In the genomic region with DNA sequence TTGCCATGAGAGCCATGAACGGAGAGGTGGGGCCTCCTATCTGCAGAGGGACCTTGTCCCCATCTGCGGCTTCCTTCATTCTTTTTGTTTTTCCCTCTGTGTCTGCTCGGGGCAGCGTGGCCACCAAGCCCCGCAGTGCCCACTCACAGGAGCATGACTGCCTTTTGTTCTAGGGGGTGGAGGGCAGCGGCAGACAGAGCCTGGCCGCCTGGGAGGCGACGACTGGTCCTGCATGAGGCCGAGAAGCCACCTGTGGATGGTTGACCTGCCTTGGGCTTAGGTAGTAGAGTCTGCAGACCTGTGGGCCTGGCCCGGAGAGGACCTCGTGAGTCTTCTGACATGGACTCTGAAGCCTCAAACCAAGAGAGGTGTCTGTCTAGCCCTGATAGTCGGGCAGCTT, we compare ENCODE assay signal across 1 cellular context.
TF ChIP-seq lines count a peak whose summit lies in the region.

No MANE protein-coding gene starts in this region.

TF ChIP-seq in GM12878, 131 proteins besides CTCF, POLR2A, EP300 and RAD21:
- TF ChIP-seq NR2C2 (IDR thresholded peaks at IDR 0.05; ENCODE audit: borderline replicate concordance, control insufficient read depth, insufficient read length, low read depth) (no peak), JUND (IDR thresholded peaks at IDR 0.05; ENCODE audit: low read depth, low read length) (no peak), YBX1 (IDR thresholded peaks at IDR 0.05) (no peak), GATAD2B (conservative IDR thresholded peaks at IDR 0.05; ENCODE audit: low read depth) (no peak), NFYA (IDR thresholded peaks at IDR 0.05; ENCODE audit: borderline replicate concordance, low read depth, low read length) (no peak), CHD4 (IDR thresholded peaks at IDR 0.05) (no peak), SREBF2 (IDR thresholded peaks at IDR 0.05; ENCODE audit: low read length) (no peak), PML (IDR thresholded peaks at IDR 0.05; ENCODE audit: low read length) (no peak), EGR1 (IDR thresholded peaks at IDR 0.05; ENCODE audit: borderline replicate concordance in 1 of 2, low read depth in 2 of 2, low read length in 2 of 2) (no peak), BMI1 (IDR thresholded peaks at IDR 0.05; ENCODE audit: borderline replicate concordance) (no peak), MTA2 (IDR thresholded peaks at IDR 0.05; ENCODE audit: low read depth) (no peak), MEF2A (IDR thresholded peaks at IDR 0.05; ENCODE audit: insufficient read depth, low read depth, low read length) (no peak), SUPT20H (IDR thresholded peaks at IDR 0.05; ENCODE audit: borderline replicate concordance, control insufficient read depth, low read depth, low read length) (no peak), SUZ12 (IDR thresholded peaks at IDR 0.05; ENCODE audit: unreplicated experiment) (no peak)
- TF ChIP-seq, protein P1, sequence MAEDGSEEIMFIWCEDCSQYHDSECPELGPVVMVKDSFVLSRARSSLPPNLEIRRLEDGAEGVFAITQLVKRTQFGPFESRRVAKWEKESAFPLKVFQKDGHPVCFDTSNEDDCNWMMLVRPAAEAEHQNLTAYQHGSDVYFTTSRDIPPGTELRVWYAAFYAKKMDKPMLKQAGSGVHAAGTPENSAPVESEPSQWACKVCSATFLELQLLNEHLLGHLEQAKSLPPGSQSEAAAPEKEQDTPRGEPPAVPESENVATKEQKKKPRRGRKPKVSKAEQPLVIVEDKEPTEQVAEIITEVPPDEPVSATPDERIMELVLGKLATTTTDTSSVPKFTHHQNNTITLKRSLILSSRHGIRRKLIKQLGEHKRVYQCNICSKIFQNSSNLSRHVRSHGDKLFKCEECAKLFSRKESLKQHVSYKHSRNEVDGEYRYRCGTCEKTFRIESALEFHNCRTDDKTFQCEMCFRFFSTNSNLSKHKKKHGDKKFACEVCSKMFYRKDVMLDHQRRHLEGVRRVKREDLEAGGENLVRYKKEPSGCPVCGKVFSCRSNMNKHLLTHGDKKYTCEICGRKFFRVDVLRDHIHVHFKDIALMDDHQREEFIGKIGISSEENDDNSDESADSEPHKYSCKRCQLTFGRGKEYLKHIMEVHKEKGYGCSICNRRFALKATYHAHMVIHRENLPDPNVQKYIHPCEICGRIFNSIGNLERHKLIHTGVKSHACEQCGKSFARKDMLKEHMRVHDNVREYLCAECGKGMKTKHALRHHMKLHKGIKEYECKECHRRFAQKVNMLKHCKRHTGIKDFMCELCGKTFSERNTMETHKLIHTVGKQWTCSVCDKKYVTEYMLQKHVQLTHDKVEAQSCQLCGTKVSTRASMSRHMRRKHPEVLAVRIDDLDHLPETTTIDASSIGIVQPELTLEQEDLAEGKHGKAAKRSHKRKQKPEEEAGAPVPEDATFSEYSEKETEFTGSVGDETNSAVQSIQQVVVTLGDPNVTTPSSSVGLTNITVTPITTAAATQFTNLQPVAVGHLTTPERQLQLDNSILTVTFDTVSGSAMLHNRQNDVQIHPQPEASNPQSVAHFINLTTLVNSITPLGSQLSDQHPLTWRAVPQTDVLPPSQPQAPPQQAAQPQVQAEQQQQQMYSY (CRISPR knock-in tag; IDR thresholded peaks at IDR 0.05), result no peak
- TF ChIP-seq, protein P2, sequence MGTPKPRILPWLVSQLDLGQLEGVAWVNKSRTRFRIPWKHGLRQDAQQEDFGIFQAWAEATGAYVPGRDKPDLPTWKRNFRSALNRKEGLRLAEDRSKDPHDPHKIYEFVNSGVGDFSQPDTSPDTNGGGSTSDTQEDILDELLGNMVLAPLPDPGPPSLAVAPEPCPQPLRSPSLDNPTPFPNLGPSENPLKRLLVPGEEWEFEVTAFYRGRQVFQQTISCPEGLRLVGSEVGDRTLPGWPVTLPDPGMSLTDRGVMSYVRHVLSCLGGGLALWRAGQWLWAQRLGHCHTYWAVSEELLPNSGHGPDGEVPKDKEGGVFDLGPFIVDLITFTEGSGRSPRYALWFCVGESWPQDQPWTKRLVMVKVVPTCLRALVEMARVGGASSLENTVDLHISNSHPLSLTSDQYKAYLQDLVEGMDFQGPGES (IDR thresholded peaks at IDR 0.05), result no peak
- TF ChIP-seq, protein P3, sequence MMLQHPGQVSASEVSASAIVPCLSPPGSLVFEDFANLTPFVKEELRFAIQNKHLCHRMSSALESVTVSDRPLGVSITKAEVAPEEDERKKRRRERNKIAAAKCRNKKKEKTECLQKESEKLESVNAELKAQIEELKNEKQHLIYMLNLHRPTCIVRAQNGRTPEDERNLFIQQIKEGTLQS (IDR thresholded peaks at IDR 0.05; ENCODE audit: borderline replicate concordance, extremely low read depth, low read depth, low read length), result no peak
- TF ChIP-seq, protein P4, sequence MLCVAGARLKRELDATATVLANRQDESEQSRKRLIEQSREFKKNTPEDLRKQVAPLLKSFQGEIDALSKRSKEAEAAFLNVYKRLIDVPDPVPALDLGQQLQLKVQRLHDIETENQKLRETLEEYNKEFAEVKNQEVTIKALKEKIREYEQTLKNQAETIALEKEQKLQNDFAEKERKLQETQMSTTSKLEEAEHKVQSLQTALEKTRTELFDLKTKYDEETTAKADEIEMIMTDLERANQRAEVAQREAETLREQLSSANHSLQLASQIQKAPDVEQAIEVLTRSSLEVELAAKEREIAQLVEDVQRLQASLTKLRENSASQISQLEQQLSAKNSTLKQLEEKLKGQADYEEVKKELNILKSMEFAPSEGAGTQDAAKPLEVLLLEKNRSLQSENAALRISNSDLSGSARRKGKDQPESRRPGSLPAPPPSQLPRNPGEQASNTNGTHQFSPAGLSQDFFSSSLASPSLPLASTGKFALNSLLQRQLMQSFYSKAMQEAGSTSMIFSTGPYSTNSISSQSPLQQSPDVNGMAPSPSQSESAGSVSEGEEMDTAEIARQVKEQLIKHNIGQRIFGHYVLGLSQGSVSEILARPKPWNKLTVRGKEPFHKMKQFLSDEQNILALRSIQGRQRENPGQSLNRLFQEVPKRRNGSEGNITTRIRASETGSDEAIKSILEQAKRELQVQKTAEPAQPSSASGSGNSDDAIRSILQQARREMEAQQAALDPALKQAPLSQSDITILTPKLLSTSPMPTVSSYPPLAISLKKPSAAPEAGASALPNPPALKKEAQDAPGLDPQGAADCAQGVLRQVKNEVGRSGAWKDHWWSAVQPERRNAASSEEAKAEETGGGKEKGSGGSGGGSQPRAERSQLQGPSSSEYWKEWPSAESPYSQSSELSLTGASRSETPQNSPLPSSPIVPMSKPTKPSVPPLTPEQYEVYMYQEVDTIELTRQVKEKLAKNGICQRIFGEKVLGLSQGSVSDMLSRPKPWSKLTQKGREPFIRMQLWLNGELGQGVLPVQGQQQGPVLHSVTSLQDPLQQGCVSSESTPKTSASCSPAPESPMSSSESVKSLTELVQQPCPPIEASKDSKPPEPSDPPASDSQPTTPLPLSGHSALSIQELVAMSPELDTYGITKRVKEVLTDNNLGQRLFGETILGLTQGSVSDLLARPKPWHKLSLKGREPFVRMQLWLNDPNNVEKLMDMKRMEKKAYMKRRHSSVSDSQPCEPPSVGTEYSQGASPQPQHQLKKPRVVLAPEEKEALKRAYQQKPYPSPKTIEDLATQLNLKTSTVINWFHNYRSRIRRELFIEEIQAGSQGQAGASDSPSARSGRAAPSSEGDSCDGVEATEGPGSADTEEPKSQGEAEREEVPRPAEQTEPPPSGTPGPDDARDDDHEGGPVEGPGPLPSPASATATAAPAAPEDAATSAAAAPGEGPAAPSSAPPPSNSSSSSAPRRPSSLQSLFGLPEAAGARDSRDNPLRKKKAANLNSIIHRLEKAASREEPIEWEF (IDR thresholded peaks at IDR 0.05; ENCODE audit: insufficient replicate concordance, low read depth, low read length), result no peak
